In genomic region chr9:120931278-120932085, GRCh38 we compare ENCODE assay signal across 8 cellular contexts. TPM values are rescaled to one million over a fixed set of nuclear protein-coding genes. Genes with fewer than 3 reads are reported as not detected.
DNase-seq lines count a peak whose midpoint lies in the region; ATAC-seq and TF ChIP-seq lines count a peak whose summit lies in the region.

No MANE protein-coding gene starts in this region.

- peaks cover 30 to 40% of the 10 kb centered on the region in 2 donors for H3K4me1 ChIP-seq in duodenal mucosa (ENCODE audit: control insufficient read depth in 1 of 2, insufficient read depth in 2 of 2, low read length in 2 of 2)
- peaks cover 16% of the 10 kb centered on the region for H3K4me1 ChIP-seq in prostate gland (replicated peaks)

- H3K36me3 ChIP-seq in duodenal mucosa (ENCODE audit: control insufficient read depth in 1 of 2, insufficient read depth in 2 of 2, low read length in 2 of 2) = no peaks in the 10 kb centered on the region
- no peaks in the 10 kb centered on the region for H3K36me3 ChIP-seq in prostate gland

- H3K27me3 ChIP-seq in duodenal mucosa (ENCODE audit: control insufficient read depth in 1 of 2, insufficient read depth in 2 of 2, low read length in 2 of 2) = no peaks in the 10 kb centered on the region
- no peaks in the 10 kb centered on the region for H3K27me3 ChIP-seq in prostate gland (replicated peaks; ENCODE audit: insufficient read depth)

- no peak for TF ChIP-seq POLR2A in prostate gland (IDR thresholded peaks at IDR 0.05)

- peak overlapping the region in 1 of 2 donors; percentile 8 for H3K9ac ChIP-seq in duodenal mucosa (ENCODE audit: low read depth in 1 of 2, low read length in 2 of 2)

- ATAC-seq in GM19463 (IDR thresholded peaks at IDR 0.05; ENCODE audit: unreplicated experiment) (peak; percentile 41), HG03565 (IDR thresholded peaks at IDR 0.05; ENCODE audit: unreplicated experiment) (peak; percentile 35)

- peak; percentile 37 for DNase-seq in GF-D8 (lab: John Stamatoyannopoulos, UW)
- DNase-seq in UCSD-AML1 (lab: John Stamatoyannopoulos, UW; ENCODE audit: unreplicated experiment) = peak; percentile 34
- DNase-seq in prostate gland (ENCODE audit: low spot score) = no peak
- DNase-seq in NCI-H446 (lab: John Stamatoyannopoulos, UW) = no peak
- DNase-seq in occipital lobe (lab: John Stamatoyannopoulos, UW) = no peak

- WGBS in prostate gland = 33% methylated on average over 3 of the region's 3 CpGs

- H3K27ac ChIP-seq in duodenal mucosa (ENCODE audit: low read depth, low read length) (peak overlapping the region; percentile 64), prostate gland (peak overlapping the region; percentile 39 to 47)

- H3K9me3 ChIP-seq in duodenal mucosa (ENCODE audit: control insufficient read depth in 1 of 2, low read length in 2 of 2) (no peaks in the 10 kb centered on the region), prostate gland (no peaks in the 10 kb centered on the region)

- no peak overlapping the region for H3K4me3 ChIP-seq in duodenal mucosa (ENCODE audit: low read depth in 1 of 2, low read length in 2 of 2)
- no peak overlapping the region for H3K4me3 ChIP-seq in prostate gland

- no peak for TF ChIP-seq CTCF in prostate gland (IDR thresholded peaks at IDR 0.05)

- intact Hi-C loops in prostate gland (cut with DNase I) = loop anchor here (10.0 kb wide), 2 partner anchors 143 to 177 kb away; partner anchors contain the start of gene CNTRL

RNA-seq across cellular contexts. Expression of gene TRAF1, which starts 4.9 kb away (rescaled TPM):
- total RNA-seq in prostate gland (1 to 10 TPM; 3.1 to 6.9 TPM), occipital lobe (2.5 TPM)

RNA-seq across cellular contexts. Expression of gene PHF19, which starts 54.5 kb away (rescaled TPM):
- total RNA-seq in prostate gland (10 to 100 TPM; 19.9 to 37.6 TPM), occipital lobe (4.1 TPM)

Comparison
In these comparisons a context has a peak if more than half of its experiments do, and no peak if none do; other contexts are left out.
1. DNase-seq: peak in GF-D8 (single experiment) and UCSD-AML1 (single experiment); none in prostate gland (single experiment), NCI-H446 (0 of 2) and occipital lobe (single experiment).